In the genomic region with DNA sequence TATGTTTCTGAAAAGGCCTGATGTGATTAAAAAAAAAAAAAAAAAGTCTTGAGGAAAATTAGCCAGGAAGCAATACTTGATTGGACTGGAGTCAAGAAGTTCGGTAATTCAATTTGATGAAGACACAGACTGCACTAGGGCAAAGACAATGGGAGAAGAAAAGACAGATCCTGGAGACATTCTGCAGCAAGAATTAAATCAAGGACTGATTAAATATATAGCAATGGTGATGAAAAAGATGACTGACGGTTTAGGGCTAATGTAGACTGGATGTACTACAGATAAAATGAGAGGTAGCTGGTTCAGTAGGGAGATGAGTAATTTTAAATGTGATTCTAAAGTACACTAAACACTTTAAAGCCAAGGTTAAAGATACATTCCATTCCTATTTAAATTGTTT, we compare ENCODE assay signal across 10 cellular contexts.
"Had no signal": no experiment of that assay in that cellular context is flagged by ENCODE, and none has a peak within 500 bp of the region (broad histone marks: within the 10 kb centered on the region; RNA-seq: fewer than 3 reads in every experiment).

No MANE protein-coding gene starts in this region.

- H3K9me3 Mint-ChIP-seq: activated B cell treated with CpG ODN at 0.5 μM for 24 hours; stimulated activated naive CD8-positive, alpha-beta T cell treated with anti-CD3 and anti-CD28 coated beads, Interleukin-15, amount 100 ng/mL, for 72 hours; T-helper 1 cell treated with Interleukin-12 subunit alpha and Interleukin-12 subunit beta and Interleukin-4 antibody, amounts not matched to agents 30 μg/mL and 1 μg/mL, for 36 hours had no signal

- H3K27ac Mint-ChIP-seq: activated B cell treated with CpG ODN at 0.5 μM for 24 hours; T-helper 1 cell treated with Interleukin-12 subunit alpha and Interleukin-12 subunit beta and Interleukin-4 antibody, amounts not matched to agents 30 μg/mL and 1 μg/mL, for 36 hours had no signal

- H3K4me3 ChIP-seq: gastrocnemius medialis, testis had no signal

- DNase-seq: activated B cell treated with CpG ODN at 0.5 μM for 24 hours; activated CD4-positive, alpha-beta T cell treated with anti-CD3 and anti-CD28 coated beads, Interleukin-2, amount 50 U/mL, for 1 hour; caudate nucleus; cortex of kidney; effector CD8-positive, alpha-beta T cell; gastrocnemius medialis; stimulated activated CD4-positive, alpha-beta T cell treated with anti-CD3 and anti-CD28 coated beads, Interleukin-2, amount 100 ng/mL, for 48 hours; stimulated activated naive CD8-positive, alpha-beta T cell treated with anti-CD3 and anti-CD28 coated beads, Interleukin-15, amount 100 ng/mL, for 72 hours; testis had no signal

- H3K4me3 Mint-ChIP-seq: activated B cell treated with CpG ODN at 0.5 μM for 24 hours; stimulated activated naive CD8-positive, alpha-beta T cell treated with anti-CD3 and anti-CD28 coated beads, Interleukin-15, amount 100 ng/mL, for 72 hours; T-helper 1 cell treated with Interleukin-12 subunit alpha and Interleukin-12 subunit beta and Interleukin-4 antibody, amounts not matched to agents 30 μg/mL and 1 μg/mL, for 36 hours had no signal

- H3K4me1 Mint-ChIP-seq: activated B cell treated with CpG ODN at 0.5 μM for 24 hours had no signal

- H3K27ac ChIP-seq: gastrocnemius medialis, testis had no signal

- H3K27me3 ChIP-seq: gastrocnemius medialis, testis had no signal

- H3K9me3 ChIP-seq: gastrocnemius medialis, testis had no signal

- ATAC-seq: gastrocnemius medialis; stimulated activated naive CD8-positive, alpha-beta T cell treated with anti-CD3 and anti-CD28 coated beads, Interleukin-15, amount 100 ng/mL, for 72 hours had no signal

- H3K27me3 Mint-ChIP-seq: activated B cell treated with CpG ODN at 0.5 μM for 24 hours; stimulated activated naive CD8-positive, alpha-beta T cell treated with anti-CD3 and anti-CD28 coated beads, Interleukin-15, amount 100 ng/mL, for 72 hours had no signal

- H3K4me1 ChIP-seq: gastrocnemius medialis, testis had no signal
